ENCODE assay signal across 10 cellular contexts in genomic region chr6:90160013-90160412, GRCh38.
DNase-seq lines count a peak whose midpoint lies in the region; ATAC-seq and TF ChIP-seq lines count a peak whose summit lies in the region.
"Had no signal": no experiment of that assay in that cellular context is flagged by ENCODE, and none has a peak within 500 bp of the region (broad histone marks: within the 10 kb centered on the region; RNA-seq: fewer than 3 reads in every experiment).

No MANE protein-coding gene starts in this region.

- no peak for TF ChIP-seq CTCF in OCI-LY1 (IDR thresholded peaks at IDR 0.05; ENCODE audit: low read length)

- H3K79me2 ChIP-seq in OCI-LY1 (ENCODE audit: insufficient read depth, low read length) = peaks cover 88% of the 10 kb centered on the region

- peaks cover 48% of the 10 kb centered on the region for H3K36me3 ChIP-seq in OCI-LY1 (ENCODE audit: insufficient read depth, low read length)

- H3K4me3 ChIP-seq in OCI-LY1 (ENCODE audit: low read depth, low read length, poor library complexity, severe bottlenecking) = no peak overlapping the region
- H3K4me3 ChIP-seq: skin epidermis had no signal

- H3F3A ChIP-seq in OCI-LY1 (ENCODE audit: insufficient read depth, low read length) = peaks cover 6% of the 10 kb centered on the region; the same call in 1 of the 2 replicates

- H3K9ac ChIP-seq in OCI-LY1 (ENCODE audit: low read length) = no peak overlapping the region

- ATAC-seq in GM21825 (IDR thresholded peaks at IDR 0.05; ENCODE audit: unreplicated experiment) (no peak), GM18511 (IDR thresholded peaks at IDR 0.05; ENCODE audit: unreplicated experiment) (no peak)

- DNase-seq in NCI-H82 (lab: John Stamatoyannopoulos, UW) = peak; percentile 24
- DNase-seq in NCI-H82 treated with DMSO at 0.1 percent for 48 hours (lab: John Stamatoyannopoulos, UW; ENCODE audit: unreplicated experiment) = no peak
- peak; percentile 63 to 88 for DNase-seq in erythroblast (lab: John Stamatoyannopoulos, UW)
- DNase-seq in retina = peak; percentile 31
- no peak for DNase-seq in GM03348 (ENCODE audit: low spot score)
- DNase-seq: NCI-H2029 treated with DMSO at 0.1 percent for 48 hours had no signal

- no peak for TF ChIP-seq POLR2A in erythroblast (IDR thresholded peaks at IDR 0.05; ENCODE audit: low read length)

- H4K20me1 ChIP-seq in OCI-LY1 (ENCODE audit: insufficient read depth, low read length) = no peaks in the 10 kb centered on the region

- H3K9me2 ChIP-seq in OCI-LY1 (ENCODE audit: low read depth, low read length) = no peaks in the 10 kb centered on the region

- H3K4me2 ChIP-seq in OCI-LY1 (ENCODE audit: low read length) = peak overlapping the region; percentile 11; the same call in 1 of the 2 replicates

- H3K4me1 ChIP-seq in OCI-LY1 (ENCODE audit: insufficient read depth, low read length, severe bottlenecking) = peaks cover 88% of the 10 kb centered on the region

- peak overlapping the region; percentile 52 for H3K27ac ChIP-seq in OCI-LY1 (ENCODE audit: low read depth, low read length, poor library complexity, severe bottlenecking)
- H3K27ac ChIP-seq: skin epidermis had no signal

- no peaks in the 10 kb centered on the region for H3K9me3 ChIP-seq in OCI-LY1 (ENCODE audit: low read length)

- H2AFZ ChIP-seq in OCI-LY1 (ENCODE audit: low read length) = no peak overlapping the region

- H3K27me3 ChIP-seq in OCI-LY1 (ENCODE audit: insufficient read depth, low read length) = no peaks in the 10 kb centered on the region

Comparison
In these comparisons a context has a peak if more than half of its experiments do, and no peak if none do; other contexts are left out.
1. DNase-seq: peak in NCI-H82 (single experiment), erythroblast (2 of 2) and retina (single experiment); none in NCI-H82 treated with DMSO at 0.1 percent for 48 hours (single experiment) and GM03348 (single experiment).